12 cellular contexts compared by ENCODE assay signal in genomic region chr2:174350018-174350417, GRCh38. TPM values are rescaled to one million over a fixed set of nuclear protein-coding genes. Genes with fewer than 3 reads are reported as not detected.
A peak's percentile ranks its signal among the peaks of the same experiment; 100 is the strongest.
DNase-seq lines count a peak whose midpoint lies in the region; ATAC-seq and TF ChIP-seq lines count a peak whose summit lies in the region.
"Had no signal": no experiment of that assay in that cellular context is flagged by ENCODE, and none has a peak within 500 bp of the region (broad histone marks: within the 10 kb centered on the region; RNA-seq: fewer than 3 reads in every experiment).

No MANE protein-coding gene starts in this region.

- peaks cover 14% of the 10 kb centered on the region for H3K27me3 Mint-ChIP-seq in activated T-helper 2 cell treated with anti-CD3 and anti-CD28 coated beads, Interferon-gamma antibody, Interleukin-2, Interleukin-4, amounts not matched to agents 10 μg/mL and 5 μg/mL and 100 μg/mL, durations not matched to agents 14 hours and 24 hours and 36 hours (ENCODE audit: low read depth)

- H3K9ac ChIP-seq in PC-3 (ENCODE audit: low read length): no peak overlapping the region

- H3K27ac ChIP-seq in PC-3 (ENCODE audit: low read length): no peak overlapping the region
- no peak overlapping the region for H3K27ac ChIP-seq in thyroid gland

- no peak overlapping the region for H3K27ac Mint-ChIP-seq in activated T-helper 2 cell treated with anti-CD3 and anti-CD28 coated beads, Interferon-gamma antibody, Interleukin-2, Interleukin-4, amounts not matched to agents 10 μg/mL and 5 μg/mL and 100 μg/mL, durations not matched to agents 14 hours and 24 hours and 36 hours

- no peak for TF ChIP-seq POLR2A in thyroid gland (IDR thresholded peaks at IDR 0.05)

- in situ Hi-C loops in ACHN (cut with HindIII; ENCODE audit: low pct_ligation_motif_present, low pct_unique_long_range_greater_than_20kb, low sequenced_read_pairs): no loop called here

- H3K79me2 ChIP-seq in PC-3 (ENCODE audit: low read length): no peaks in the 10 kb centered on the region

- no peaks in the 10 kb centered on the region for H4K20me1 ChIP-seq in PC-3 (ENCODE audit: low read length)

- H3K36me3 ChIP-seq in PC-3 (ENCODE audit: low read depth, low read length) (peaks cover 6% of the 10 kb centered on the region; the same call in 1 of the 2 replicates), thyroid gland (peaks cover 11 to 19% of the 10 kb centered on the region in 2 donors)

- H3K36me3 Mint-ChIP-seq in activated T-helper 2 cell treated with anti-CD3 and anti-CD28 coated beads, Interferon-gamma antibody, Interleukin-2, Interleukin-4, amounts not matched to agents 10 μg/mL and 5 μg/mL and 100 μg/mL, durations not matched to agents 14 hours and 24 hours and 36 hours (ENCODE audit: low read depth): peaks cover 10% of the 10 kb centered on the region

- no peak overlapping the region for H3K4me3 ChIP-seq in PC-3 (ENCODE audit: low read length)
- no peak overlapping the region for H3K4me3 ChIP-seq in fibroblast of mammary gland (ENCODE audit: control insufficient read depth, low read depth, low read length)
- H3K4me3 ChIP-seq in thyroid gland (replicated peaks in 1 of 3): no peak overlapping the region

- CTCF ChIA-PET in PC-3 (lab: Charles Lee): interaction anchor here (0.7 to 1.0 kb wide), 2 partner anchors 9 to 528 kb away, joined by 5 to 6 read pairs; no protein-coding TSS in a partner anchor

- H3K4me1 Mint-ChIP-seq in activated T-helper 2 cell treated with anti-CD3 and anti-CD28 coated beads, Interferon-gamma antibody, Interleukin-2, Interleukin-4, amounts not matched to agents 10 μg/mL and 5 μg/mL and 100 μg/mL, durations not matched to agents 14 hours and 24 hours and 36 hours (ENCODE audit: low read depth): no peaks in the 10 kb centered on the region

- ATAC-seq in PC-3 (peak; percentile 45), omental fat pad (ENCODE audit: low FRiP score) (no peak)

- BruUV-seq in PC-3 (replicated peaks; lab: Mats Ljungman, UMichigan): no TSS peak

- peak; percentile 12; the same call in 1 of the 3 replicates for TF ChIP-seq CTCF in GM12872 (IDR thresholded peaks at IDR 0.05; ENCODE audit: insufficient read depth, low read depth, low read length)
- peak; percentile 67 for TF ChIP-seq CTCF in PC-3 (conservative IDR thresholded peaks at IDR 0.05; ENCODE audit: low read depth, low read length)
- peak; percentile 55 for TF ChIP-seq CTCF in fibroblast of mammary gland (conservative IDR thresholded peaks at IDR 0.05; ENCODE audit: control insufficient read depth, insufficient read depth, low read depth, low read length)
- peak in 2 of 6 experiments; percentile 13 to 14 for TF ChIP-seq CTCF in thyroid gland (IDR thresholded peaks at IDR 0.05)
- TF ChIP-seq CTCF in omental fat pad (IDR thresholded peaks at IDR 0.05): no peak

- H3K4me1 ChIP-seq in PC-3 (ENCODE audit: insufficient read depth, low read length): 0 out of 2 replicates have a peak, but pooled peaks cover 7% of the 10 kb centered on the region
- no peaks in the 10 kb centered on the region for H3K4me1 ChIP-seq in thyroid gland

- H3K27me3 ChIP-seq in PC-3 (ENCODE audit: low read length) (no peaks in the 10 kb centered on the region), thyroid gland (no peaks in the 10 kb centered on the region)

- no peaks in the 10 kb centered on the region for H3K9me2 ChIP-seq in PC-3 (replicated peaks; ENCODE audit: low read length)

- H3K4me3 Mint-ChIP-seq in activated T-helper 2 cell treated with anti-CD3 and anti-CD28 coated beads, Interferon-gamma antibody, Interleukin-2, Interleukin-4, amounts not matched to agents 10 μg/mL and 5 μg/mL and 100 μg/mL, durations not matched to agents 14 hours and 24 hours and 36 hours (ENCODE audit: low read depth): no peak overlapping the region

- POLR2A ChIA-PET in PC-3 (lab: Charles Lee; ENCODE audit: unreplicated experiment): interaction anchor here (0.5 kb wide), 1 partner anchor 210 kb away, joined by 3 read pairs; no protein-coding TSS in a partner anchor

- no peak overlapping the region for H2AFZ ChIP-seq in PC-3 (ENCODE audit: low read length)

- no peaks in the 10 kb centered on the region for H3F3A ChIP-seq in PC-3 (ENCODE audit: low read length, unreplicated experiment)

- intact Hi-C loops in PC-3 (cut with micrococcal nuclease) (no loop called here), thyroid gland (cut with DNase I) (no loop called here)
- intact Hi-C loops in activated T-helper 2 cell treated with anti-CD3 and anti-CD28 coated beads, Interferon-gamma antibody, Interleukin-2, Interleukin-4, amounts not matched to agents 10 μg/mL and 5 μg/mL and 100 μg/mL, durations not matched to agents 14 hours and 24 hours and 36 hours (cut with micrococcal nuclease): no loop called here

- DNase-seq in ACHN (peak; percentile 47), PC-3 (peak; percentile 55), fibroblast of mammary gland (ENCODE audit: low read depth) (no peak), thyroid gland (no peak), omental fat pad (ENCODE audit: low spot score) (no peak), activated gamma-delta T cell (lab: John Stamatoyannopoulos, UW) (no peak)
- no peak for DNase-seq in activated T-helper 2 cell treated with anti-CD3 and anti-CD28 coated beads, Interferon-gamma antibody, Interleukin-2, Interleukin-4, amounts not matched to agents 10 μg/mL and 5 μg/mL and 100 μg/mL, durations not matched to agents 14 hours and 24 hours and 36 hours (ENCODE audit: low spot score)
- DNase-seq: activated CD8-positive, alpha-beta memory T cell treated with anti-CD3 and anti-CD28 coated beads for 24 hours; effector memory CD4-positive, alpha-beta T cell; GDM1; NCI-H2029 had no signal

- 92 to 94% methylated on average over 2 of the region's 2 CpGs for WGBS in thyroid gland, 2 donors

- H3K9me3 Mint-ChIP-seq in activated T-helper 2 cell treated with anti-CD3 and anti-CD28 coated beads, Interferon-gamma antibody, Interleukin-2, Interleukin-4, amounts not matched to agents 10 μg/mL and 5 μg/mL and 100 μg/mL, durations not matched to agents 14 hours and 24 hours and 36 hours: no peaks in the 10 kb centered on the region

- H3K4me2 ChIP-seq in PC-3 (ENCODE audit: low read length): no peak overlapping the region

- no peaks in the 10 kb centered on the region for H3K9me3 ChIP-seq in PC-3 (ENCODE audit: low read length)
- H3K9me3 ChIP-seq in thyroid gland: no peaks in the 10 kb centered on the region

RNA-seq across cellular contexts. Expression of gene SP9, which starts 15.3 kb away (rescaled TPM):
- total RNA-seq in PC-3 (2014; rRNA removed) (not detected in 2 replicates), thyroid gland (not detected), omental fat pad (not detected)
- total RNA-seq in activated T-helper 2 cell treated with anti-CD3 and anti-CD28 coated beads, Interferon-gamma antibody, Interleukin-2, Interleukin-4, amounts not matched to agents 10 μg/mL and 5 μg/mL and 100 μg/mL, durations not matched to agents 14 hours and 24 hours and 36 hours: not detected in 2 replicates

RNA-seq across cellular contexts. Expression of gene SCRN3, which starts 45.5 kb away (rescaled TPM):
- total RNA-seq in PC-3 (2014; rRNA removed) (26.6 and 30.1 TPM in 2 replicates), thyroid gland (10 to 100 TPM; 26.0 to 37.5 (median 32.3) TPM), omental fat pad (10 to 100 TPM in 3 of 4 donors, 1 to 10 TPM in 1; 9.5 to 24.7 (median 18.0) TPM)
- total RNA-seq in activated T-helper 2 cell treated with anti-CD3 and anti-CD28 coated beads, Interferon-gamma antibody, Interleukin-2, Interleukin-4, amounts not matched to agents 10 μg/mL and 5 μg/mL and 100 μg/mL, durations not matched to agents 14 hours and 24 hours and 36 hours: 17.3 and 17.4 TPM in 2 replicates

Comparison
In these comparisons a context has a peak if more than half of its experiments do, and no peak if none do; other contexts are left out.
1. DNase-seq: peak in ACHN (single experiment) and PC-3 (single experiment); none in fibroblast of mammary gland (single experiment), thyroid gland (0 of 2), omental fat pad (single experiment), activated gamma-delta T cell (single experiment) and activated T-helper 2 cell treated with anti-CD3 and anti-CD28 coated beads, Interferon-gamma antibody, Interleukin-2, Interleukin-4, amounts not matched to agents 10 μg/mL and 5 μg/mL and 100 μg/mL, durations not matched to agents 14 hours and 24 hours and 36 hours (single experiment).
2. CTCF ChIP-seq: peak in GM12872 (single experiment), PC-3 (single experiment) and fibroblast of mammary gland (single experiment); none in omental fat pad (0 of 3).